10 cellular contexts compared by ENCODE assay signal in genomic region chr15:70509282-70510272, GRCh38.
A peak's percentile ranks its signal among the peaks of the same experiment; 100 is the strongest.
DNase-seq lines count a peak whose midpoint lies in the region; ATAC-seq, FAIRE-seq and TF ChIP-seq lines count a peak whose summit lies in the region.
"Had no signal": no experiment of that assay in that cellular context is flagged by ENCODE, and none has a peak within 500 bp of the region (broad histone marks: within the 10 kb centered on the region; RNA-seq: fewer than 3 reads in every experiment).

No MANE protein-coding gene starts in this region.

- H2BK12ac ChIP-seq in trophoblast cell (ENCODE audit: low read length), result no peak overlapping the region

- H3K9me2 ChIP-seq in SK-N-SH, result no peaks in the 10 kb centered on the region

- H3K18ac ChIP-seq in trophoblast cell (ENCODE audit: low read length), result no peak overlapping the region

- TF ChIP-seq RAD21 in SK-N-SH (IDR thresholded peaks at IDR 0.05; ENCODE audit: low read length), result no peak

- CTCF ChIA-PET in SK-N-SH (lab: Yijun Ruan, JAX), result interaction anchor here (1.6 kb wide), 2 partner anchors 22 to 1031 kb away, joined by 3 to 4 read pairs; no protein-coding TSS in a partner anchor

- no peak overlapping the region for H3K23ac ChIP-seq in trophoblast cell (ENCODE audit: low read length)

- H4K8ac ChIP-seq in trophoblast cell (ENCODE audit: low read depth, low read length), result no peak overlapping the region

- H2AK5ac ChIP-seq in trophoblast cell (ENCODE audit: low read length), result no peak overlapping the region

- H3K27ac Mint-ChIP-seq in mesothelial cell of epicardium, result no peak overlapping the region

- no peaks in the 10 kb centered on the region for H3K27me3 ChIP-seq in SK-N-SH (ENCODE audit: insufficient read depth)
- peaks cover 13% of the 10 kb centered on the region; the same call in 1 of the 2 replicates for H3K27me3 ChIP-seq in OCI-LY3 (ENCODE audit: low read depth, low read length)
- peaks cover 7% of the 10 kb centered on the region for H3K27me3 ChIP-seq in bronchial epithelial cell (ENCODE audit: control insufficient read depth, insufficient read depth, low read length)
- H3K27me3 ChIP-seq in trophoblast cell (ENCODE audit: insufficient read depth, low read length), result no peaks in the 10 kb centered on the region

- H3K4me2 ChIP-seq in SK-N-SH (peak overlapping the region; percentile 54; the same call in 1 of the 2 replicates), OCI-LY3 (ENCODE audit: low read length) (peak overlapping the region; percentile 15; the same call in 1 of the 2 replicates), trophoblast cell (ENCODE audit: low read length) (no peak overlapping the region)

- POLR2A ChIA-PET in SK-N-SH (lab: Yijun Ruan, JAX), result no interaction called here

- H3K9ac ChIP-seq in SK-N-SH (no peak overlapping the region), OCI-LY3 (ENCODE audit: low read length) (no peak overlapping the region; the same call in 1 of the 2 replicates), trophoblast cell (ENCODE audit: low read length) (no peak overlapping the region)

- 72% methylated on average over 2 of the region's 7 CpGs for WGBS in SK-N-SH (ENCODE audit: low lambda C conversion rate)
- no CpG with 5 or more reads among the region's 7 CpGs for WGBS in trophoblast cell (ENCODE audit: extremely low coverage, insufficient coverage, insufficient read length)

- peak overlapping the region; percentile 12 to 74; a peak in 3 of 4 replicates for H3K27ac ChIP-seq in SK-N-SH (ENCODE audit: low read depth in 2 of 2, low read length in 1 of 2)
- peak overlapping the region; percentile 48 for H3K27ac ChIP-seq in OCI-LY3 (ENCODE audit: low read length)
- H3K27ac ChIP-seq in trophoblast cell (ENCODE audit: low read depth, low read length), result no peak overlapping the region

- ATAC-seq in SK-N-SH treated with all-trans-retinoic acid at 6 μM for 48 hours, result no peak
- no peak for ATAC-seq in GM18517 (IDR thresholded peaks at IDR 0.05; ENCODE audit: unreplicated experiment)

- no peak overlapping the region for H2BK120ac ChIP-seq in trophoblast cell (ENCODE audit: insufficient read depth, low read length, poor library complexity)

- peaks cover 18% of the 10 kb centered on the region for H3F3A ChIP-seq in SK-N-SH (replicated peaks; ENCODE audit: insufficient read depth)

- no peak overlapping the region for H4K12ac ChIP-seq in trophoblast cell (ENCODE audit: low read depth, low read length)

- no peak overlapping the region for H4K91ac ChIP-seq in trophoblast cell (ENCODE audit: low read depth, low read length)

- no peaks in the 10 kb centered on the region for H3K36me3 ChIP-seq in SK-N-SH (replicated peaks in 1 of 2; ENCODE audit: control insufficient read depth in 1 of 2, insufficient read depth in 2 of 2, low read length in 1 of 2)
- H3K36me3 ChIP-seq in OCI-LY3 (replicated peaks; ENCODE audit: low read depth, low read length), result peaks cover 10% of the 10 kb centered on the region
- H3K36me3 ChIP-seq in bronchial epithelial cell (ENCODE audit: control insufficient read depth, insufficient read depth, low read length), result no peaks in the 10 kb centered on the region
- no peaks in the 10 kb centered on the region for H3K36me3 ChIP-seq in trophoblast cell (ENCODE audit: control insufficient read depth in 1 of 2, insufficient read depth in 2 of 2, low read length in 2 of 2)

- no peak overlapping the region for H3K4me3 Mint-ChIP-seq in mesothelial cell of epicardium

- DNase-seq in SK-N-SH, result no peak
- peak; percentile 41 for DNase-seq in bronchial epithelial cell (ENCODE audit: low read depth)
- peak; percentile 26 to 37 for DNase-seq in trophoblast cell
- no peak for DNase-seq in mesothelial cell of epicardium (ENCODE audit: low spot score in 2 of 2, unreplicated experiment in 2 of 2)
- no peak for DNase-seq in superior temporal gyrus (ENCODE audit: extremely low spot score)
- DNase-seq: NCI-H1694 had no signal

- H4K20me1 ChIP-seq in SK-N-SH (ENCODE audit: insufficient read depth), result no peaks in the 10 kb centered on the region
- H4K20me1 ChIP-seq in OCI-LY3 (ENCODE audit: insufficient read depth, low read length), result no peaks in the 10 kb centered on the region

- H2BK5ac ChIP-seq in trophoblast cell (ENCODE audit: low read depth, low read length, poor library complexity), result no peak overlapping the region

- peaks cover 28 to 31% of the 10 kb centered on the region in 2 experiments; a peak in 3 of 4 replicates for H3K4me1 ChIP-seq in SK-N-SH (ENCODE audit: control insufficient read depth in 1 of 2, insufficient read depth in 2 of 2, low read depth in 1 of 2, low read length in 1 of 2)
- peaks cover 88% of the 10 kb centered on the region for H3K4me1 ChIP-seq in OCI-LY3 (ENCODE audit: low read length)
- H3K4me1 ChIP-seq in trophoblast cell (ENCODE audit: control insufficient read depth in 1 of 2, insufficient read depth in 2 of 2, low read length in 2 of 2), result peaks cover 13 to 17% of the 10 kb centered on the region in 2 experiments

- no peaks in the 10 kb centered on the region for H3K27me3 Mint-ChIP-seq in mesothelial cell of epicardium (ENCODE audit: low read depth)

- no peaks in the 10 kb centered on the region for H3K79me2 ChIP-seq in SK-N-SH (ENCODE audit: insufficient read depth)
- no peaks in the 10 kb centered on the region for H3K79me2 ChIP-seq in OCI-LY3 (ENCODE audit: low read length)
- no peaks in the 10 kb centered on the region for H3K79me2 ChIP-seq in trophoblast cell (ENCODE audit: control insufficient read depth, insufficient read depth, low read length, poor library complexity)

- peaks cover 2% of the 10 kb centered on the region for H3K36me3 Mint-ChIP-seq in mesothelial cell of epicardium

- H3K4ac ChIP-seq in trophoblast cell (ENCODE audit: low read depth, low read length), result no peak overlapping the region

- H3K9me3 ChIP-seq in SK-N-SH, result peaks cover 7% of the 10 kb centered on the region; the same call in 1 of the 2 replicates
- H3K9me3 ChIP-seq in OCI-LY3 (ENCODE audit: insufficient read depth, low read length), result peaks cover 14% of the 10 kb centered on the region; the same call in 1 of the 2 replicates
- peaks cover 9% of the 10 kb centered on the region for H3K9me3 ChIP-seq in trophoblast cell (ENCODE audit: insufficient read depth, low read depth, low read length)

- peaks cover 37% of the 10 kb centered on the region for H3K4me1 Mint-ChIP-seq in mesothelial cell of epicardium

- no peak for FAIRE-seq in bronchial epithelial cell (lab: Jason Lieb, UNC)
- FAIRE-seq: G401.6 had no signal

- no peak for TF ChIP-seq EP300 in SK-N-SH (IDR thresholded peaks at IDR 0.05; ENCODE audit: borderline replicate concordance in 1 of 2, low read depth in 1 of 2, low read length in 1 of 2)

- no peak overlapping the region for H2AFZ ChIP-seq in SK-N-SH (ENCODE audit: low read depth)
- H2AFZ ChIP-seq in OCI-LY3 (ENCODE audit: low read depth, low read length), result no peak overlapping the region
- H2AFZ ChIP-seq in trophoblast cell (ENCODE audit: insufficient read depth, low read length, poor library complexity), result no peak overlapping the region

- H3K79me1 ChIP-seq in trophoblast cell (ENCODE audit: low read length), result no peaks in the 10 kb centered on the region

- H3K4me3 ChIP-seq in SK-N-SH (ENCODE audit: low read depth in 2 of 2, low read length in 1 of 2), result no peak overlapping the region; a peak in 1 of 4 replicates
- H3K4me3 ChIP-seq in OCI-LY3 (ENCODE audit: low read length), result no peak overlapping the region
- no peak overlapping the region for H3K4me3 ChIP-seq in bronchial epithelial cell (ENCODE audit: low read depth, low read length)
- H3K4me3 ChIP-seq in trophoblast cell (ENCODE audit: low read depth, low read length), result no peak overlapping the region

- H3K14ac ChIP-seq in trophoblast cell (ENCODE audit: low read length), result no peak overlapping the region

- TF ChIP-seq CTCF in SK-N-SH (IDR thresholded peaks at IDR 0.05) (no peak), OCI-LY3 (IDR thresholded peaks at IDR 0.05; ENCODE audit: low read depth, low read length) (no peak), bronchial epithelial cell (IDR thresholded peaks at IDR 0.05; ENCODE audit: insufficient read depth, low read length, severe bottlenecking) (no peak), mesothelial cell of epicardium (IDR thresholded peaks at IDR 0.05; ENCODE audit: unreplicated experiment) (no peak)

- peaks cover 32% of the 10 kb centered on the region for H3K9me3 Mint-ChIP-seq in mesothelial cell of epicardium

TF ChIP-seq in SK-N-SH, 30 proteins besides CTCF, POLR2A, EP300 and RAD21 (continues in another document):
- TF ChIP-seq POLR2AphosphoS5 (IDR thresholded peaks at IDR 0.05; ENCODE audit: low read depth, low read length), result no peak
- TF ChIP-seq MXI1 (IDR thresholded peaks at IDR 0.05; ENCODE audit: low read depth, low read length), result no peak
- no peak for TF ChIP-seq RFX5 (IDR thresholded peaks at IDR 0.05; ENCODE audit: low read length)
- TF ChIP-seq TCF12 (IDR thresholded peaks at IDR 0.05), result no peak
- no peak for TF ChIP-seq FOXJ3 (CRISPR knock-in tag; IDR thresholded peaks at IDR 0.05)
- TF ChIP-seq USF2 (IDR thresholded peaks at IDR 0.05; ENCODE audit: borderline replicate concordance, low read depth, low read length), result no peak
- TF ChIP-seq ELF1 (IDR thresholded peaks at IDR 0.05), result no peak
- TF ChIP-seq CHD2 (IDR thresholded peaks at IDR 0.05; ENCODE audit: low read length, partially characterized antibody), result no peak

TF ChIP-seq in SK-N-SH treated with all-trans-retinoic acid at 6 μM for 48 hours, 23 proteins besides CTCF, POLR2A, EP300 and RAD21 (continues in another document):
- TF ChIP-seq GLIS3 (CRISPR knock-in tag; IDR thresholded peaks at IDR 0.05) (no peak), ZNF70 (CRISPR knock-in tag; IDR thresholded peaks at IDR 0.05) (no peak), ARNTL (CRISPR knock-in tag; IDR thresholded peaks at IDR 0.05; ENCODE audit: borderline replicate concordance, low read depth) (no peak), SNAI2 (CRISPR knock-in tag; IDR thresholded peaks at IDR 0.05) (no peak), ZFP3 (CRISPR knock-in tag; IDR thresholded peaks at IDR 0.05) (no peak), TOX (CRISPR knock-in tag; IDR thresholded peaks at IDR 0.05; ENCODE audit: borderline replicate concordance) (no peak), CSDC2 (CRISPR knock-in tag; IDR thresholded peaks at IDR 0.05) (no peak), ZFP30 (CRISPR knock-in tag; IDR thresholded peaks at IDR 0.05) (no peak), ISL1 (CRISPR knock-in tag; IDR thresholded peaks at IDR 0.05) (no peak), RARB (CRISPR knock-in tag; IDR thresholded peaks at IDR 0.05) (no peak), ESRRG (CRISPR knock-in tag; IDR thresholded peaks at IDR 0.05) (no peak)
- TF ChIP-seq, protein P1, sequence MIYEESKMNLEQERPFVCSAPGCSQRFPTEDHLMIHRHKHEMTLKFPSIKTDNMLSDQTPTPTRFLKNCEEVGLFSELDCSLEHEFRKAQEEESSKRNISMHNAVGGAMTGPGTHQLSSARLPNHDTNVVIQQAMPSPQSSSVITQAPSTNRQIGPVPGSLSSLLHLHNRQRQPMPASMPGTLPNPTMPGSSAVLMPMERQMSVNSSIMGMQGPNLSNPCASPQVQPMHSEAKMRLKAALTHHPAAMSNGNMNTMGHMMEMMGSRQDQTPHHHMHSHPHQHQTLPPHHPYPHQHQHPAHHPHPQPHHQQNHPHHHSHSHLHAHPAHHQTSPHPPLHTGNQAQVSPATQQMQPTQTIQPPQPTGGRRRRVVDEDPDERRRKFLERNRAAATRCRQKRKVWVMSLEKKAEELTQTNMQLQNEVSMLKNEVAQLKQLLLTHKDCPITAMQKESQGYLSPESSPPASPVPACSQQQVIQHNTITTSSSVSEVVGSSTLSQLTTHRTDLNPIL (CRISPR knock-in tag; IDR thresholded peaks at IDR 0.05; ENCODE audit: low read depth), result no peak

Comparison
In these comparisons a context has a peak if more than half of its experiments do, and no peak if none do; other contexts are left out.
1. DNase-seq: peak in bronchial epithelial cell (single experiment) and trophoblast cell (2 of 2); none in SK-N-SH (single experiment), mesothelial cell of epicardium (0 of 2) and superior temporal gyrus (single experiment).